In the genomic region with DNA sequence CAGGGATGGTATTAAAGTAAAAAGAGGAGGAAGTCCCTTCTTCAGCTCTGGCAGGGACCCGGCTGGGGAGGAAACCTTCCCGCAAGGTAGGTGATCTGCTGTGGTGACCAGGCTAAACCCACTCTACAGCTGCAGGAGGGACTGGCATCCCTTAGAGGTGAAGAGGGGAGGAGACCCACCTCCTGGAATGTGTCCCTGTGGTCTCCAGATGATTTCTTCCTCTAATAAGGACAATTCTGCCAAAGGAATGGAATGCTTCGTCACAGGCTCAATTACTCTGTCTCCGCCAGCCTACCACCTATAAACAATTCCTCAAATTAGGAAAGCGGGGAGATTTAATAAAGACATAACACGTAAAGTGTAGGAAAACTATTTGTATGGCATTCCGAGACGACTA, we compare ENCODE assay signal across 8 cellular contexts.
DNase-seq lines count a peak whose midpoint lies in the region; ATAC-seq and TF ChIP-seq lines count a peak whose summit lies in the region.

No MANE protein-coding gene starts in this region.

- H3K4me3 ChIP-seq in DND-41 (ENCODE audit: low read depth in 1 of 2, low read length in 2 of 2) (peak overlapping the region; percentile 36 to 71), OCI-LY3 (ENCODE audit: low read length) (peak overlapping the region; percentile 77), coronary artery (peak overlapping the region; percentile 95), mucosa of stomach (ENCODE audit: low read length) (peak overlapping the region; percentile 65)

- H3K27me3 ChIP-seq in DND-41 (ENCODE audit: insufficient read depth, low read length, poor library complexity) (no peaks in the 10 kb centered on the region), OCI-LY3 (ENCODE audit: low read depth, low read length) (peaks cover 5% of the 10 kb centered on the region; the same call in 1 of the 2 replicates), mucosa of stomach (ENCODE audit: control insufficient read depth, insufficient read depth, low read length) (no peaks in the 10 kb centered on the region)

- H3K36me3 ChIP-seq in DND-41 (ENCODE audit: insufficient read depth, low read length) (no peaks in the 10 kb centered on the region; the same call in 1 of the 2 replicates), OCI-LY3 (replicated peaks; ENCODE audit: low read depth, low read length) (no peaks in the 10 kb centered on the region), mucosa of stomach (ENCODE audit: control insufficient read depth, insufficient read depth, low read length) (no peaks in the 10 kb centered on the region)

- H3K4me1 ChIP-seq in DND-41 (ENCODE audit: insufficient read depth, low read length) (peaks cover 36% of the 10 kb centered on the region), OCI-LY3 (ENCODE audit: low read length) (peaks cover 22% of the 10 kb centered on the region), mucosa of stomach (ENCODE audit: control insufficient read depth, insufficient read depth, low read length) (peaks cover 10% of the 10 kb centered on the region)

- peaks cover 39% of the 10 kb centered on the region for H3K79me2 ChIP-seq in DND-41 (ENCODE audit: insufficient read depth, low read length)
- peaks cover 37% of the 10 kb centered on the region for H3K79me2 ChIP-seq in OCI-LY3 (ENCODE audit: low read length)

- no peak for TF ChIP-seq CTCF in DND-41 (IDR thresholded peaks at IDR 0.05; ENCODE audit: borderline replicate concordance, extremely low read depth, low read length, poor library complexity, severe bottlenecking)
- no peak for TF ChIP-seq CTCF in OCI-LY3 (IDR thresholded peaks at IDR 0.05; ENCODE audit: low read depth, low read length)
- no peak for TF ChIP-seq CTCF in coronary artery (IDR thresholded peaks at IDR 0.05)

- H4K20me1 ChIP-seq in DND-41 (ENCODE audit: insufficient read depth, low read length) (peaks cover 34% of the 10 kb centered on the region), OCI-LY3 (ENCODE audit: insufficient read depth, low read length) (peaks cover 30% of the 10 kb centered on the region)

- H3K9me3 ChIP-seq in DND-41 (ENCODE audit: insufficient read depth, low read length, severe bottlenecking) (no peaks in the 10 kb centered on the region), OCI-LY3 (ENCODE audit: insufficient read depth, low read length) (no peaks in the 10 kb centered on the region), mucosa of stomach (ENCODE audit: control insufficient read depth, low read length) (no peaks in the 10 kb centered on the region)

- ATAC-seq in DND-41 (ENCODE audit: insufficient read depth, low read depth), result no peak

- DNase-seq in DND-41, result peak; percentile 10
- no peak for DNase-seq in coronary artery (ENCODE audit: low spot score)
- DNase-seq in NCI-H1694 treated with DMSO at 0.1 percent for 48 hours (lab: John Stamatoyannopoulos, UW), result no peak
- DNase-seq in dedifferentiated amniotic fluid mesenchymal stem cell (ENCODE audit: extremely low spot score), result no peak
- no peak for DNase-seq in NCI-H2196 (lab: John Stamatoyannopoulos, UW; ENCODE audit: unreplicated experiment)
- no peak for DNase-seq in NCI-H2171 (lab: John Stamatoyannopoulos, UW)

- peak overlapping the region; percentile 70 for H2AFZ ChIP-seq in DND-41 (ENCODE audit: low read depth, low read length)
- peak overlapping the region; percentile 85 for H2AFZ ChIP-seq in OCI-LY3 (ENCODE audit: low read depth, low read length)

- H3K4me2 ChIP-seq in DND-41 (ENCODE audit: insufficient read depth, low read length), result peak overlapping the region; percentile 71
- H3K4me2 ChIP-seq in OCI-LY3 (ENCODE audit: low read length), result peak overlapping the region; percentile 89

- peak overlapping the region; percentile 64; the same call in 1 of the 2 replicates for H3K27ac ChIP-seq in DND-41 (ENCODE audit: low read length)
- no peak overlapping the region for H3K27ac ChIP-seq in OCI-LY3 (ENCODE audit: low read length)
- H3K27ac ChIP-seq in coronary artery, result peak overlapping the region; percentile 91 to 99

- H3K9ac ChIP-seq in DND-41 (ENCODE audit: low read depth, low read length) (peak overlapping the region; percentile 86), OCI-LY3 (ENCODE audit: low read length) (peak overlapping the region; percentile 66), mucosa of stomach (ENCODE audit: low read length) (peak overlapping the region; percentile 81)
